ENCODE assay signal across 24 cellular contexts in the genomic region with DNA sequence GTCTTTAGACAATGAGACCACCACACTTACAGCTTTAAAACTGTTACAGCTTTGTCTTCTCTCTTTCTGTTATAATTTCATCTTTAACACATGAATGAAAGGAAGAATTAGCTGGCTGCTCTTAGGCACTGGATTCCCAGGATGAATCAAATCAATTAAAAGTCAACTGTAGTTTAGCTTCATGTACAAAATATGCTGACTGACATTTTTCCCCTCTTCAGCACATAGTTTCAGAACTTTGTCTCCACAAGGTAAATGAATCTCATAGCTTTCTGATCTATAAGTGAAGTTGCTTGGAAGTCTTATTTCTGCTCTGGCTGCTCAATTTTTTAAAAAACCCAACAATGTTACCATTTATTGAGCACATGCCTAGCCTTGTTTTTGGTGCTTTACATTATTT.
A peak's percentile ranks its signal among the peaks of the same experiment; 100 is the strongest.
DNase-seq lines count a peak whose midpoint lies in the region; ATAC-seq, FAIRE-seq and TF ChIP-seq lines count a peak whose summit lies in the region.
"Had no signal": no experiment of that assay in that cellular context is flagged by ENCODE, and none has a peak within 500 bp of the region (broad histone marks: within the 10 kb centered on the region; RNA-seq: fewer than 3 reads in every experiment).

No MANE protein-coding gene starts in this region.

- intact Hi-C loops in HepG2 (cut with micrococcal nuclease; ENCODE audit: unreplicated experiment), result no loop called here
- intact Hi-C loops in right lobe of liver (cut with DNase I), result no loop called here
- intact Hi-C loops in K562 (cut with micrococcal nuclease), result no loop called here

- H3K4me1 ChIP-seq in HepG2 (ENCODE audit: insufficient read depth, low read length) (no peaks in the 10 kb centered on the region), right lobe of liver (no peaks in the 10 kb centered on the region), K562 (replicated peaks in 1 of 2; ENCODE audit: control insufficient read depth in 2 of 2, insufficient read depth in 2 of 2, low read length in 2 of 2) (no peaks in the 10 kb centered on the region)
- H3K4me1 ChIP-seq: BE2C had no signal

- TF ChIP-seq RAD21 in HepG2 (CRISPR knock-in tag; IDR thresholded peaks at IDR 0.05) (no peak), K562 (CRISPR knock-in tag; conservative IDR thresholded peaks at IDR 0.05 in 1 of 2, IDR thresholded peaks at IDR 0.05 in 1 of 2) (no peak)

- no peak for DNase-seq in HepG2 (ENCODE audit: low spot score)
- no peak for DNase-seq in right lobe of liver
- no peak for DNase-seq in K562 (ENCODE audit: extremely low read depth in 1 of 4, low spot score in 3 of 4)
- no peak for DNase-seq in NCI-H2081 treated with DMSO at 0.1 percent for 48 hours (lab: John Stamatoyannopoulos, UW)
- DNase-seq: ACHN; BE2C; C1 segment of cervical spinal cord; CD4-positive, alpha-beta memory T cell; CD4-positive, CD25-positive, alpha-beta regulatory T cell; CD8-positive, alpha-beta memory T cell; COR-L47; DMS 273 treated with DMSO at 0.1 percent for 48 hours; DMS153; DMS53; DMS79; DND-41; EL; GDM1 had no signal

- TF ChIP-seq POLR2A in HepG2 (IDR thresholded peaks at IDR 0.05; ENCODE audit: insufficient read depth in 1 of 2, low read depth in 2 of 2, low read length in 2 of 2) (no peak), right lobe of liver (IDR thresholded peaks at IDR 0.05) (no peak), K562 (conservative IDR thresholded peaks at IDR 0.05) (no peak)

- no peak for FAIRE-seq in HepG2 (lab: Jason Lieb, UNC)
- FAIRE-seq in K562 (lab: Jason Lieb, UNC), result no peak
- FAIRE-seq: GM12878, GM12892, GM18507 had no signal

- no peak overlapping the region for H3K4me2 ChIP-seq in HepG2 (ENCODE audit: low read depth, low read length)
- no peak overlapping the region for H3K4me2 ChIP-seq in K562 (ENCODE audit: insufficient read depth, low read length)
- H3K4me2 ChIP-seq: BLaER1 had no signal

- H3K36me3 ChIP-seq in HepG2 (replicated peaks in 1 of 2; ENCODE audit: control insufficient read depth in 1 of 2, insufficient read depth in 2 of 2, low read length in 2 of 2) (no peaks in the 10 kb centered on the region), right lobe of liver (no peaks in the 10 kb centered on the region), K562 (ENCODE audit: control insufficient read depth, insufficient read depth, low read length) (no peaks in the 10 kb centered on the region)
- H3K36me3 ChIP-seq: BE2C, BLaER1 had no signal

- POLR2A ChIA-PET in HepG2 (lab: Yijun Ruan, JAX), result no interaction called here
- POLR2A ChIA-PET in K562 (lab: Yijun Ruan, JAX), result interaction anchor here (0.6 to 1.4 kb wide), 2 partner anchors 14 to 418 kb away, joined by 3 read pairs; no protein-coding TSS in a partner anchor

- no peaks in the 10 kb centered on the region for H3K27me3 ChIP-seq in HepG2 (ENCODE audit: control insufficient read depth in 1 of 2, insufficient read depth in 2 of 2, low read length in 2 of 2)
- no peaks in the 10 kb centered on the region for H3K27me3 ChIP-seq in right lobe of liver
- no peaks in the 10 kb centered on the region for H3K27me3 ChIP-seq in K562 (ENCODE audit: control insufficient read depth in 2 of 2, insufficient read depth in 2 of 2, low read length in 2 of 2)
- H3K27me3 ChIP-seq: BLaER1 had no signal

- H3K27ac ChIP-seq in HepG2 (ENCODE audit: extremely low read length, insufficient read depth, low read length) (no peak overlapping the region), right lobe of liver (no peak overlapping the region), K562 (ENCODE audit: extremely low read depth, low read depth, low read length) (no peak overlapping the region)
- H3K27ac ChIP-seq: 22Rv1, BLaER1 had no signal

- H3K9ac ChIP-seq in HepG2 (ENCODE audit: insufficient read depth, low read depth, low read length) (no peak overlapping the region), K562 (ENCODE audit: insufficient read depth in 1 of 2, low read depth in 2 of 2, low read length in 2 of 2) (no peak overlapping the region)
- H3K9ac ChIP-seq: BLaER1 had no signal

- BruUV-seq in HepG2 (replicated peaks; lab: Mats Ljungman, UMichigan), result no TSS peak
- BruUV-seq in K562 (replicated peaks; lab: Mats Ljungman, UMichigan), result no TSS peak

- TF ChIP-seq CTCF in HepG2 (CRISPR knock-in tag; IDR thresholded peaks at IDR 0.05) (no peak), right lobe of liver (IDR thresholded peaks at IDR 0.05) (no peak), K562 (IDR thresholded peaks at IDR 0.05 in 2 of 3, conservative IDR thresholded peaks at IDR 0.05 in 1 of 3; ENCODE audit: insufficient read depth in 2 of 3, low read depth in 1 of 3, low read length in 3 of 3) (no peak)

- H2AFZ ChIP-seq in HepG2 (ENCODE audit: low read length), result no peak overlapping the region
- H2AFZ ChIP-seq in K562 (ENCODE audit: low read depth, low read length), result no peak overlapping the region

- H3K9me3 ChIP-seq in HepG2 (ENCODE audit: low read length) (no peaks in the 10 kb centered on the region), right lobe of liver (no peaks in the 10 kb centered on the region), K562 (replicated peaks; ENCODE audit: control insufficient read depth, insufficient read depth, low read depth, low read length) (no peaks in the 10 kb centered on the region)
- H3K9me3 ChIP-seq: BE2C, BLaER1 had no signal

- CTCF ChIA-PET in HepG2 (lab: Yijun Ruan, JAX; ENCODE audit: low intra/inter-chr PET ratio, low total read pairs) (no interaction called here), K562 (lab: Yijun Ruan, JAX; ENCODE audit: low intra/inter-chr PET ratio) (no interaction called here)

- no peak for ATAC-seq in HepG2
- no peak for ATAC-seq in right lobe of liver
- ATAC-seq in K562, result no peak
- ATAC-seq in GM21825 (IDR thresholded peaks at IDR 0.05; ENCODE audit: unreplicated experiment), result no peak
- ATAC-seq: GM12878 had no signal

- H4K20me1 ChIP-seq in HepG2 (ENCODE audit: insufficient read depth, low read length) (no peaks in the 10 kb centered on the region), K562 (replicated peaks; ENCODE audit: control insufficient read depth, insufficient read depth, low read length) (no peaks in the 10 kb centered on the region)
- H4K20me1 ChIP-seq: BLaER1 had no signal

- no peaks in the 10 kb centered on the region for H3K9me1 ChIP-seq in K562 (ENCODE audit: control insufficient read depth, insufficient read depth, low read length)

- no peaks in the 10 kb centered on the region for H3K79me2 ChIP-seq in HepG2 (ENCODE audit: insufficient read depth, low read length)
- no peaks in the 10 kb centered on the region for H3K79me2 ChIP-seq in K562 (ENCODE audit: control insufficient read depth, insufficient read depth, low read length)

- in situ Hi-C loops in HepG2 (cut with HindIII; ENCODE audit: extremely low pct_ligation_motif_present, low pct_unique_long_range_greater_than_20kb) (no loop called here), K562 (cut with MboI) (no loop called here)

- TF ChIP-seq EP300 in HepG2 (IDR thresholded peaks at IDR 0.05; ENCODE audit: low read depth in 2 of 2, low read length in 2 of 2) (no peak), HepG2 (CRISPR knock-in tag; IDR thresholded peaks at IDR 0.05; ENCODE audit: borderline replicate concordance) (no peak), K562 (IDR thresholded peaks at IDR 0.05; ENCODE audit: low read length) (no peak)

- H3K4me3 ChIP-seq in HepG2 (replicated peaks in 1 of 3; ENCODE audit: insufficient read depth in 1 of 3, low read depth in 2 of 3, low read length in 3 of 3) (no peak overlapping the region), right lobe of liver (no peak overlapping the region), K562 (no peak overlapping the region)
- H3K4me3 ChIP-seq: BLaER1, GM12878 had no signal

TF ChIP-seq in HepG2, 621 proteins besides CTCF, POLR2A, EP300 and RAD21:
- peak; percentile 74 for TF ChIP-seq MAFF (IDR thresholded peaks at IDR 0.05; ENCODE audit: low read depth, low read length)
- TF ChIP-seq ELF1 (CRISPR knock-in tag; IDR thresholded peaks at IDR 0.05), result no peak
- TF ChIP-seq ZNF569 (CRISPR knock-in tag; IDR thresholded peaks at IDR 0.05; ENCODE audit: borderline replicate concordance), result no peak
- TF ChIP-seq MAFK (conservative IDR thresholded peaks at IDR 0.05 in 1 of 2, IDR thresholded peaks at IDR 0.05 in 1 of 2; ENCODE audit: low read length in 2 of 2), result peak; percentile 75 to 79
- TF ChIP-seq, protein P1, sequence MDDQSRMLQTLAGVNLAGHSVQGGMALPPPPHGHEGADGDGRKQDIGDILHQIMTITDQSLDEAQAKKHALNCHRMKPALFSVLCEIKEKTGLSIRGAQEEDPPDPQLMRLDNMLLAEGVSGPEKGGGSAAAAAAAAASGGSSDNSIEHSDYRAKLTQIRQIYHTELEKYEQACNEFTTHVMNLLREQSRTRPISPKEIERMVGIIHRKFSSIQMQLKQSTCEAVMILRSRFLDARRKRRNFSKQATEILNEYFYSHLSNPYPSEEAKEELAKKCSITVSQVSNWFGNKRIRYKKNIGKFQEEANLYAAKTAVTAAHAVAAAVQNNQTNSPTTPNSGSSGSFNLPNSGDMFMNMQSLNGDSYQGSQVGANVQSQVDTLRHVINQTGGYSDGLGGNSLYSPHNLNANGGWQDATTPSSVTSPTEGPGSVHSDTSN (CRISPR knock-in tag; IDR thresholded peaks at IDR 0.05; ENCODE audit: borderline replicate concordance), result no peak

TF ChIP-seq in K562, 482 proteins besides CTCF, POLR2A, EP300 and RAD21 (continues in another document):
- TF ChIP-seq C11orf30 (IDR thresholded peaks at IDR 0.05; ENCODE audit: low read depth) (peak; percentile 25; the same call in 1 of the 2 replicates), ETV1 (tag; conservative IDR thresholded peaks at IDR 0.05; ENCODE audit: low read depth) (no peak), ZNF311 (CRISPR knock-in tag; IDR thresholded peaks at IDR 0.05) (no peak), ZNF174 (CRISPR knock-in tag; IDR thresholded peaks at IDR 0.05) (no peak), ZNF316 (IDR thresholded peaks at IDR 0.05) (peak; percentile 38; the same call in 1 of the 2 replicates), MAFG (tag; conservative IDR thresholded peaks at IDR 0.05) (0 out of 2 replicates have a peak, but pooled peaks have one; percentile 27)
- TF ChIP-seq, protein P2, sequence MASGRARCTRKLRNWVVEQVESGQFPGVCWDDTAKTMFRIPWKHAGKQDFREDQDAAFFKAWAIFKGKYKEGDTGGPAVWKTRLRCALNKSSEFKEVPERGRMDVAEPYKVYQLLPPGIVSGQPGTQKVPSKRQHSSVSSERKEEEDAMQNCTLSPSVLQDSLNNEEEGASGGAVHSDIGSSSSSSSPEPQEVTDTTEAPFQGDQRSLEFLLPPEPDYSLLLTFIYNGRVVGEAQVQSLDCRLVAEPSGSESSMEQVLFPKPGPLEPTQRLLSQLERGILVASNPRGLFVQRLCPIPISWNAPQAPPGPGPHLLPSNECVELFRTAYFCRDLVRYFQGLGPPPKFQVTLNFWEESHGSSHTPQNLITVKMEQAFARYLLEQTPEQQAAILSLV (tag; IDR thresholded peaks at IDR 0.05), result no peak
